ENCODE assay signal across 8 cellular contexts in the genomic region with DNA sequence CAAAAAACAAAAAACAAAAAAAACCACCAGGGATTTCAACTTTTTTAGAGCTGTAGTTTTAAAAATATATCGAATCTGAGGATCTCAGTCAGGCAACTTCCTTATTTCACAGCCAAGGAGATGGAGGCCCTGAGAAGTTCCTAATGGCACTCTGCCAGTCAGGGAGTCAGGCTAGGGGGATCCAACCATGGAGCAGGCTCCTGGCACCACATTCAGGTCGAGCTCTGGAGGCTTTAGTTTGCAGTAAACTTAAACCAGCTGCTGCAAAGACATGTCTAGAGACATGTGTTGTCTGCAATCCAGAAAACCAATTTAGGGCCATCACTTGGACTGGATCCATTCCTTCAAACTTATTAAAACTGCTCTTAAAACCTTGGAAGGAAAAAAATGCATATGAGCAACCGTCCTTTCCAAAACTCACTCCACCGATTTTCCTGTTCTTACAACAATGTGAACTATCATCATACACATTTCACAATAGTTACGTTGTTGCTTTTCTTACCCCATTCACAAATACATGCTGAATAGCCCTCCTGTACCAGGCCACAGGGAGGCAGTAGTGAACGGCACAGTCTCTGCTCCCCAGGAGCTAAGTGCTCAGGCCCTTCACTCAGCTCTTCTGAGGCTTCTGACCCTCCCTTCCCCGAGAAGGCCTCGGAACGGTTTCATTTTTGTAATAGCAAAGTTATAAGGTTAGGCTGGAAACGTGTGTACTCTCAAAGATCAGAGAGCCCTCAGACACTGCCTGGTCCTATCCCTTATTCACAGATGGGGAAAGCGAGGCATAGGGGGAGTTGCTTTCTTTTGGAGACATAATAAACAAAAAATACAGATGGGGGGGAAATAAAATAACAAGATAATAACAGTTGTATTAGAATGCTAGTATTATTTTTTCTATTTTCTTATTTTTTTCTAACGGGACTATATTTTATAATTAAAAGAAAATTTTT. TPM values are rescaled to one million over a fixed set of nuclear protein-coding genes. Genes with fewer than 3 reads are reported as not detected.
DNase-seq lines count a peak whose midpoint lies in the region; ATAC-seq, FAIRE-seq and TF ChIP-seq lines count a peak whose summit lies in the region.

No MANE protein-coding gene starts in this region.

- peak; percentile 30 for FAIRE-seq in H54 (lab: Jason Lieb, UNC)

- intact Hi-C loops in right lobe of liver (cut with DNase I), result no loop called here

- WGBS in right lobe of liver (ENCODE audit: insufficient coverage, low coverage, low lambda C conversion rate, missing lambda C conversion rate), result 36% methylated on average over 11 of the region's 12 CpGs
- WGBS in upper lobe of left lung, 2 donors, result 43 to 45% methylated on average over 12 of the region's 12 CpGs

- peak overlapping the region; percentile 5; the same call in 1 of the 2 replicates for H3K4me3 ChIP-seq in AG10803 (ENCODE audit: low read length)
- H3K4me3 ChIP-seq in SJCRH30, result no peak overlapping the region
- H3K4me3 ChIP-seq in cardiac fibroblast (replicated peaks in 1 of 2; ENCODE audit: low read depth in 2 of 2, low read length in 2 of 2), result no peak overlapping the region
- H3K4me3 ChIP-seq in right lobe of liver, result no peak overlapping the region
- H3K4me3 ChIP-seq in upper lobe of left lung, result no peak overlapping the region

- no peak overlapping the region for H3K27ac ChIP-seq in SJCRH30
- no peak overlapping the region for H3K27ac ChIP-seq in right lobe of liver
- H3K27ac ChIP-seq in upper lobe of left lung, result peak overlapping the region; percentile 10 to 67 (median 44)

- TF ChIP-seq POLR2A in H54 (IDR thresholded peaks at IDR 0.05; ENCODE audit: low read depth, low read length), result no peak
- TF ChIP-seq POLR2A in right lobe of liver (IDR thresholded peaks at IDR 0.05), result no peak
- TF ChIP-seq POLR2A in upper lobe of left lung (IDR thresholded peaks at IDR 0.05), result no peak

- H3K36me3 ChIP-seq in SJCRH30 (peaks cover 4% of the 10 kb centered on the region; the same call in 1 of the 2 replicates), right lobe of liver (peaks cover 0 to 20% (median under 1%) of the 10 kb centered on the region in 4 donors), upper lobe of left lung (peaks cover 0 to 32% (median 9%) of the 10 kb centered on the region in 4 donors)

- TF ChIP-seq EP300 in upper lobe of left lung (IDR thresholded peaks at IDR 0.05), result no peak

- DNase-seq in AG10803 (ENCODE audit: low read depth) (peak; percentile 92), H54 (ENCODE audit: insufficient read length, low spot score) (no peak), SJCRH30 (peak; percentile 12 to 36), cardiac fibroblast (ENCODE audit: low read depth in 2 of 2) (peak; percentile 90 to 92), right lobe of liver (peak in 1 of 3 donors; percentile 42), upper lobe of left lung (peak in 1 of 2 donors; percentile 87), NCI-H1048 (lab: John Stamatoyannopoulos, UW) (no peak), kidney glomerular epithelial cell (lab: John Stamatoyannopoulos, UW) (no peak)

- no peaks in the 10 kb centered on the region for H3K27me3 ChIP-seq in SJCRH30
- H3K27me3 ChIP-seq in right lobe of liver, result no peaks in the 10 kb centered on the region
- H3K27me3 ChIP-seq in upper lobe of left lung, result no peaks in the 10 kb centered on the region

- H3K4me1 ChIP-seq in SJCRH30 (no peaks in the 10 kb centered on the region), right lobe of liver (peaks cover 0 to 14% (median 0%) of the 10 kb centered on the region in 4 donors), upper lobe of left lung (peaks cover 8 to 20% (median 9%) of the 10 kb centered on the region in 4 donors)

- peak; percentile 75 to 84 (median 78) for ATAC-seq in right lobe of liver
- ATAC-seq in upper lobe of left lung (ENCODE audit: low FRiP score in 2 of 2), result peak; percentile 87 to 93

- peak; percentile 97 for TF ChIP-seq CTCF in AG10803 (conservative IDR thresholded peaks at IDR 0.05; ENCODE audit: low read length)
- peak; percentile 89 for TF ChIP-seq CTCF in cardiac fibroblast (IDR thresholded peaks at IDR 0.05; ENCODE audit: low read depth, low read length)
- peak; percentile 36 to 64 (median 48) for TF ChIP-seq CTCF in right lobe of liver (IDR thresholded peaks at IDR 0.05)
- TF ChIP-seq CTCF in upper lobe of left lung (IDR thresholded peaks at IDR 0.05), result peak; percentile 37 to 82 (median 66)

- H3K9me3 ChIP-seq in SJCRH30 (replicated peaks) (no peaks in the 10 kb centered on the region), right lobe of liver (no peaks in the 10 kb centered on the region), upper lobe of left lung (no peaks in the 10 kb centered on the region)

RNA-seq across cellular contexts. Expression of a gene that starts 20.1 kb away (rescaled TPM):
- total RNA-seq in SJCRH30 (2014; rRNA removed; shearing (Covaris generic)), result 20.6 and 22.0 TPM in 2 replicates
- total RNA-seq in right lobe of liver (10 to 100 TPM in 4 of 6 experiments, 1 to 10 TPM in 2; 9.3 to 12.4 (median 10.4) TPM), upper lobe of left lung (10 to 100 TPM in 4 of 6 donors, 1 to 10 TPM in 2; 5.1 to 19.9 (median 12.8) TPM)

RNA-seq across cellular contexts. Expression of a gene that starts 50.9 kb away (rescaled TPM):
- 4.1 and 4.6 TPM in 2 replicates for total RNA-seq in SJCRH30 (2014; rRNA removed; shearing (Covaris generic))
- total RNA-seq in right lobe of liver (1 to 10 TPM; 3.5 to 8.3 (median 5.1) TPM), upper lobe of left lung (100 to 1,000 TPM in 1 of 6 donors, 10 to 100 TPM in 5; 57.7 to 116 (median 67.9) TPM)

Comparison
In these comparisons a context has a peak if more than half of its experiments do, and no peak if none do; other contexts are left out.
1. DNase-seq: peak in AG10803 (single experiment), SJCRH30 (2 of 2) and cardiac fibroblast (2 of 2); none in H54 (single experiment), NCI-H1048 (single experiment) and kidney glomerular epithelial cell (single experiment).
2. H3K27ac ChIP-seq: peak in upper lobe of left lung (4 of 4); none in SJCRH30 (single experiment) and right lobe of liver (0 of 3).
3. RNA of a gene that starts 50.9 kb away (total RNA-seq): 57.7 to 116 TPM in upper lobe of left lung; 3.5 to 8.3 TPM in right lobe of liver and 4.1 to 4.6 TPM in SJCRH30; every median in the first group is over 4 times any median in the second.
4. Peak in every context shown above with its lines, with median percentiles within 50 percentile points of each other: CTCF ChIP-seq.